27 cellular contexts compared by ENCODE assay signal in the genomic region with DNA sequence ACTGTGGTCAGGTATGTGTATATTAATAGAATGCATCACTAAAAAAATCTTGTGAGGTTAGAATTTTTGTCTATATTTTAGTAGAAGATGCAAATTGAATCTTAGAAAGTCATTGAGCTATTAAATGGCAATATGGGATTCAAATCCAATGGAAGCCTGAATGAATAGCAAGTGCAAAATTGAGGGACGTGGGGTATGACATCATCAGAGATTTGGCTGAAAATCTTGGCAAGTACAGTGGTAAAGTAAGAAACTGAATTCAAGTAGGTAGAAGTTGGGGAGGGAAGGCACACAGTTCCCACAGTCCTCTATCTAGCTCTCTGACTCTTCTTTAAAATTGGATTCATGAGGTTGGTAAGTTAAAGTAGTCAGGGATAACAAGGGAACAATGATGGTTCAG.
"Had no signal": no experiment of that assay in that cellular context is flagged by ENCODE, and none has a peak within 500 bp of the region (broad histone marks: within the 10 kb centered on the region; RNA-seq: fewer than 3 reads in every experiment).

No MANE protein-coding gene starts in this region.

- H3K36me3 ChIP-seq: stomach, suprapubic skin, thoracic aorta, thyroid gland, tibial artery, tibial nerve, transverse colon, upper lobe of left lung, upper lobe of right lung, uterus, vagina had no signal

- DNase-seq: stimulated activated CD4-positive, alpha-beta T cell treated with anti-CD3 and anti-CD28 coated beads, Interleukin-2, amount 100 ng/mL, for 48 hours; stimulated activated CD4-positive, alpha-beta T cell treated with anti-CD3 and anti-CD28 coated beads, Interleukin-4, amount 100 ng/mL, for 1 hour; stimulated activated CD4-positive, alpha-beta T cell treated with anti-CD3 and anti-CD28 coated beads, Interleukin-4, amount 100 ng/mL, for 24 hours; stimulated activated CD4-positive, alpha-beta T cell treated with anti-CD3 and anti-CD28 coated beads, Interleukin-4, amount 100 ng/mL, for 4 hours; stimulated activated CD8-positive, alpha-beta memory T cell treated with anti-CD3 and anti-CD28 coated beads, Interleukin-4, amount 100 ng/mL, for 48 hours; stimulated activated naive B cell treated with anti-CD40 and anti-IgM and Interleukin-4, amounts not matched to agents 10 μg/mL and 1 μg/mL and 100 μg/mL, for 72 hours; stimulated activated naive CD4-positive, alpha-beta T cell; stimulated activated naive CD4-positive, alpha-beta T cell treated with Interleukin-2 at 50 U/mL for 16 hours; stimulated activated naive CD8-positive, alpha-beta T cell treated with anti-CD3 and anti-CD28 coated beads, Interleukin-15, amount 100 ng/mL, for 72 hours; stimulated activated naive CD8-positive, alpha-beta T cell treated with anti-CD3 and anti-CD28 coated beads, Interleukin-15, Interleukin-2, amounts not matched to agents 100 U/mL and 50 U/mL, for 24 hours; stomach; substantia nigra; testis; thyroid gland; tibial artery; transverse colon; trophoblast cell; upper lobe of left lung; upper lobe of right lung; uterus had no signal

- FAIRE-seq: urothelium cell line had no signal

- H3K4me1 ChIP-seq: stomach, suprapubic skin, testis, thyroid gland, tibial artery, tibial nerve, transverse colon, upper lobe of left lung, upper lobe of right lung, uterus, vagina had no signal

- H3K27me3 ChIP-seq: stomach, suprapubic skin, testis, thyroid gland, tibial artery, tibial nerve, transverse colon, upper lobe of left lung, upper lobe of right lung, uterus, vagina had no signal

- ATAC-seq: stimulated activated effector memory CD8-positive, alpha-beta T cell treated with anti-CD3 and anti-CD28 coated beads, Interleukin-12 subunit alpha, Interleukin-12 subunit beta, amount 100 ng/mL, for 72 hours; stimulated activated memory B cell treated with anti-CD40 and anti-IgM and Interleukin-4, amounts not matched to agents 10 μg/mL and 1 μg/mL and 100 μg/mL, for 72 hours; stimulated activated naive B cell treated with anti-CD40 and anti-IgM and Interleukin-4, amounts not matched to agents 10 μg/mL and 1 μg/mL and 100 μg/mL, for 72 hours; stimulated activated naive CD8-positive, alpha-beta T cell treated with anti-CD3 and anti-CD28 coated beads, Interleukin-15, amount 100 ng/mL, for 72 hours; stimulated activated naive CD8-positive, alpha-beta T cell treated with anti-CD3 and anti-CD28 coated beads, Interleukin-15, Interleukin-2, amounts not matched to agents 100 U/mL and 50 U/mL, for 24 hours; upper lobe of right lung had no signal

- H3K4me3 ChIP-seq: stomach, suprapubic skin, testis, thoracic aorta, thyroid gland, tibial artery, tibial nerve, transverse colon, upper lobe of left lung, upper lobe of right lung, uterus, vagina had no signal

- H3K27ac ChIP-seq: stomach, suprapubic skin, testis, thoracic aorta, thyroid gland, tibial artery, tibial nerve, transverse colon, upper lobe of left lung, upper lobe of right lung, uterus, vagina had no signal

- H3K9me3 ChIP-seq: stomach, suprapubic skin, testis, thoracic aorta, thyroid gland, tibial artery, tibial nerve, transverse colon, upper lobe of right lung, uterus, vagina had no signal
